ENCODE assay signal across 14 cellular contexts in genomic region chr22:45216133-45217003, GRCh38. TPM values are rescaled to one million over a fixed set of nuclear protein-coding genes. Genes with fewer than 3 reads are reported as not detected.
DNase-seq lines count a peak whose midpoint lies in the region; ATAC-seq, FAIRE-seq and TF ChIP-seq lines count a peak whose summit lies in the region.
"Had no signal": no experiment of that assay in that cellular context is flagged by ENCODE, and none has a peak within 500 bp of the region (broad histone marks: within the 10 kb centered on the region; RNA-seq: fewer than 3 reads in every experiment).

No MANE protein-coding gene starts in this region.

- no peaks in the 10 kb centered on the region for H3K27me3 Mint-ChIP-seq in stimulated activated memory B cell treated with anti-CD40 and anti-IgM and Interleukin-4, amounts not matched to agents 10 μg/mL and 1 μg/mL and 100 μg/mL, for 72 hours
- H3K27me3 Mint-ChIP-seq in activated T-helper 2 cell treated with anti-CD3 and anti-CD28 coated beads, Interferon-gamma antibody, Interleukin-2, Interleukin-4, amounts not matched to agents 10 μg/mL and 5 μg/mL and 100 μg/mL, durations not matched to agents 14 hours and 24 hours and 36 hours (ENCODE audit: low read depth), result no peaks in the 10 kb centered on the region
- H3K27me3 Mint-ChIP-seq in effector memory CD8-positive, alpha-beta T cell, result no peaks in the 10 kb centered on the region
- H3K27me3 Mint-ChIP-seq: activated CD4-positive, alpha-beta memory T cell treated with anti-CD3 and anti-CD28 coated beads, Interleukin-2, amount 10 ng/mL, durations not matched to agents 7 days and 5 days had no signal

- no peaks in the 10 kb centered on the region for H3K9me3 Mint-ChIP-seq in stimulated activated memory B cell treated with anti-CD40 and anti-IgM and Interleukin-4, amounts not matched to agents 10 μg/mL and 1 μg/mL and 100 μg/mL, for 72 hours
- H3K9me3 Mint-ChIP-seq in activated T-helper 2 cell treated with anti-CD3 and anti-CD28 coated beads, Interferon-gamma antibody, Interleukin-2, Interleukin-4, amounts not matched to agents 10 μg/mL and 5 μg/mL and 100 μg/mL, durations not matched to agents 14 hours and 24 hours and 36 hours, result no peaks in the 10 kb centered on the region
- no peaks in the 10 kb centered on the region for H3K9me3 Mint-ChIP-seq in effector memory CD8-positive, alpha-beta T cell
- H3K9me3 Mint-ChIP-seq: activated CD4-positive, alpha-beta memory T cell treated with anti-CD3 and anti-CD28 coated beads, Interleukin-2, amount 10 ng/mL, durations not matched to agents 7 days and 5 days had no signal

- intact Hi-C loops in Panc1 (cut with micrococcal nuclease; ENCODE audit: unreplicated experiment) (no loop called here), dorsolateral prefrontal cortex (cut with DNase I) (no loop called here), gastrocnemius medialis (cut with DNase I; ENCODE audit: low total_unique reads) (no loop called here)
- intact Hi-C loops in activated T-helper 2 cell treated with anti-CD3 and anti-CD28 coated beads, Interferon-gamma antibody, Interleukin-2, Interleukin-4, amounts not matched to agents 10 μg/mL and 5 μg/mL and 100 μg/mL, durations not matched to agents 14 hours and 24 hours and 36 hours (cut with micrococcal nuclease), result no loop called here

- H3K27me3 ChIP-seq in Panc1 (ENCODE audit: control insufficient read depth, insufficient read depth, low read length) (no peaks in the 10 kb centered on the region), dorsolateral prefrontal cortex (no peaks in the 10 kb centered on the region), liver (ENCODE audit: control insufficient read depth in 4 of 4, insufficient read depth in 4 of 4, low read length in 3 of 4) (no peaks in the 10 kb centered on the region), gastrocnemius medialis (no peaks in the 10 kb centered on the region)

- in situ Hi-C loops in Panc1 (cut with HindIII; ENCODE audit: low pct_unique_long_range_greater_than_20kb, low sequenced_read_pairs) (no loop called here), gastrocnemius medialis (cut with MboI; ENCODE audit: low sequenced_read_pairs in 4 of 4) (no loop called here)

- no peak for TF ChIP-seq RAD21 in A549 (conservative IDR thresholded peaks at IDR 0.05 in 1 of 2, IDR thresholded peaks at IDR 0.05 in 1 of 2)
- TF ChIP-seq RAD21 in liver (IDR thresholded peaks at IDR 0.05), result no peak

- H3K9ac ChIP-seq in liver (ENCODE audit: low read depth in 1 of 2, low read length in 2 of 2), result no peak overlapping the region

- no peaks in the 10 kb centered on the region for H3K36me3 Mint-ChIP-seq in stimulated activated memory B cell treated with anti-CD40 and anti-IgM and Interleukin-4, amounts not matched to agents 10 μg/mL and 1 μg/mL and 100 μg/mL, for 72 hours
- H3K36me3 Mint-ChIP-seq in activated T-helper 2 cell treated with anti-CD3 and anti-CD28 coated beads, Interferon-gamma antibody, Interleukin-2, Interleukin-4, amounts not matched to agents 10 μg/mL and 5 μg/mL and 100 μg/mL, durations not matched to agents 14 hours and 24 hours and 36 hours (ENCODE audit: low read depth), result no peaks in the 10 kb centered on the region
- peaks cover 9% of the 10 kb centered on the region for H3K36me3 Mint-ChIP-seq in effector memory CD8-positive, alpha-beta T cell (ENCODE audit: insufficient read depth)

- DNase-seq in A549 (ENCODE audit: low read depth in 1 of 2, low spot score in 1 of 2) (no peak), Panc1 (ENCODE audit: low read depth, low spot score) (no peak), dorsolateral prefrontal cortex (peak in 1 of 10 donors; percentile 43), gastrocnemius medialis (no peak)
- no peak for DNase-seq in activated T-helper 2 cell treated with anti-CD3 and anti-CD28 coated beads, Interferon-gamma antibody, Interleukin-2, Interleukin-4, amounts not matched to agents 10 μg/mL and 5 μg/mL and 100 μg/mL, durations not matched to agents 14 hours and 24 hours and 36 hours (ENCODE audit: low spot score)
- no peak for DNase-seq in effector memory CD8-positive, alpha-beta T cell
- DNase-seq: activated CD4-positive, alpha-beta memory T cell treated with anti-CD3 and anti-CD28 coated beads, Interleukin-2, amount 10 ng/mL, durations not matched to agents 7 days and 5 days; activated naive CD4-positive, alpha-beta T cell treated with anti-CD3 and anti-CD28 coated beads, Interleukin-2, amount 50 U/mL, for 16 hours; DMS153; effector CD8-positive, alpha-beta T cell; NCI-H2107 had no signal

- H3K4me2 ChIP-seq in A549, result no peak overlapping the region

- no peak for FAIRE-seq in A549 (lab: Jason Lieb, UNC)

- BruUV-seq in Panc1 (replicated peaks; lab: Mats Ljungman, UMichigan), result no TSS peak

- no peak overlapping the region for H3K4me3 Mint-ChIP-seq in stimulated activated memory B cell treated with anti-CD40 and anti-IgM and Interleukin-4, amounts not matched to agents 10 μg/mL and 1 μg/mL and 100 μg/mL, for 72 hours
- no peak overlapping the region for H3K4me3 Mint-ChIP-seq in activated T-helper 2 cell treated with anti-CD3 and anti-CD28 coated beads, Interferon-gamma antibody, Interleukin-2, Interleukin-4, amounts not matched to agents 10 μg/mL and 5 μg/mL and 100 μg/mL, durations not matched to agents 14 hours and 24 hours and 36 hours (ENCODE audit: low read depth)
- H3K4me3 Mint-ChIP-seq in effector memory CD8-positive, alpha-beta T cell, result no peak overlapping the region
- H3K4me3 Mint-ChIP-seq: activated CD4-positive, alpha-beta memory T cell treated with anti-CD3 and anti-CD28 coated beads, Interleukin-2, amount 10 ng/mL, durations not matched to agents 7 days and 5 days had no signal

- TF ChIP-seq EP300 in A549 (IDR thresholded peaks at IDR 0.05), result no peak

- POLR2A ChIA-PET in A549 (lab: Yijun Ruan, JAX), result no interaction called here
- POLR2A ChIA-PET in Panc1 (lab: Charles Lee), result no interaction called here

- TF ChIP-seq POLR2A in A549 (IDR thresholded peaks at IDR 0.05; ENCODE audit: low read length), result no peak
- TF ChIP-seq POLR2A in gastrocnemius medialis (IDR thresholded peaks at IDR 0.05), result no peak

- no peak overlapping the region for H3K4me3 ChIP-seq in A549
- peak overlapping the region; percentile 30 to 51 for H3K4me3 ChIP-seq in Panc1 (ENCODE audit: low read depth in 2 of 2, low read length in 2 of 2)
- H3K4me3 ChIP-seq in dorsolateral prefrontal cortex, result peak overlapping the region in 39 of 59 donors; percentile 2 to 58 (median 28)
- no peak overlapping the region for H3K4me3 ChIP-seq in liver (ENCODE audit: low read depth in 1 of 3, low read length in 3 of 3)
- H3K4me3 ChIP-seq in gastrocnemius medialis, result no peak overlapping the region

- 78% methylated on average over 21 of the region's 22 CpGs for WGBS in A549 (ENCODE audit: missing lambda C conversion rate)
- WGBS in liver, result 67% methylated on average over 22 of the region's 22 CpGs

- H3K36me3 ChIP-seq in Panc1 (ENCODE audit: control insufficient read depth, insufficient read depth, low read length) (no peaks in the 10 kb centered on the region), liver (ENCODE audit: control insufficient read depth in 4 of 4, insufficient read depth in 3 of 4, low read depth in 1 of 4, low read length in 3 of 4) (no peaks in the 10 kb centered on the region), gastrocnemius medialis (no peaks in the 10 kb centered on the region)

- no peak for ATAC-seq in A549
- ATAC-seq in Panc1, result peak; percentile 52
- no peak for ATAC-seq in stimulated activated memory B cell treated with anti-CD40 and anti-IgM and Interleukin-4, amounts not matched to agents 10 μg/mL and 1 μg/mL and 100 μg/mL, for 72 hours
- no peak for ATAC-seq in gastrocnemius medialis
- no peak for ATAC-seq in effector memory CD8-positive, alpha-beta T cell (replicated peaks)
- ATAC-seq: sciatic nerve had no signal

- peaks cover 48% of the 10 kb centered on the region for H3K4me1 Mint-ChIP-seq in stimulated activated memory B cell treated with anti-CD40 and anti-IgM and Interleukin-4, amounts not matched to agents 10 μg/mL and 1 μg/mL and 100 μg/mL, for 72 hours
- peaks cover 8% of the 10 kb centered on the region for H3K4me1 Mint-ChIP-seq in activated T-helper 2 cell treated with anti-CD3 and anti-CD28 coated beads, Interferon-gamma antibody, Interleukin-2, Interleukin-4, amounts not matched to agents 10 μg/mL and 5 μg/mL and 100 μg/mL, durations not matched to agents 14 hours and 24 hours and 36 hours (ENCODE audit: low read depth)
- peaks cover 15 to 19% of the 10 kb centered on the region in 2 donors for H3K4me1 Mint-ChIP-seq in effector memory CD8-positive, alpha-beta T cell (ENCODE audit: low read depth in 2 of 2)

- no peak overlapping the region for H3K27ac ChIP-seq in A549
- H3K27ac ChIP-seq in Panc1 (ENCODE audit: low read length), result peak overlapping the region; percentile 21; the same call in 1 of the 2 replicates
- H3K27ac ChIP-seq in dorsolateral prefrontal cortex, result peak overlapping the region in 58 of 59 donors; percentile 16 to 88 (median 72)
- H3K27ac ChIP-seq in liver (ENCODE audit: low read depth in 1 of 2, low read length in 2 of 2), result no peak overlapping the region
- no peak overlapping the region for H3K27ac ChIP-seq in gastrocnemius medialis

- CTCF ChIA-PET in A549 (lab: Yijun Ruan, JAX) (interaction anchor here (1.2 kb wide), 1 partner anchor 10 kb away, joined by 3 read pairs; no protein-coding TSS in a partner anchor), Panc1 (lab: Charles Lee) (no interaction called here)

- no peaks in the 10 kb centered on the region for H3K9me3 ChIP-seq in A549
- no peaks in the 10 kb centered on the region for H3K9me3 ChIP-seq in Panc1 (ENCODE audit: control insufficient read depth, insufficient read depth, low read depth, low read length)
- no peaks in the 10 kb centered on the region for H3K9me3 ChIP-seq in liver (ENCODE audit: control insufficient read depth in 4 of 4, low read length in 3 of 4)
- no peaks in the 10 kb centered on the region for H3K9me3 ChIP-seq in gastrocnemius medialis

- peaks cover 15% of the 10 kb centered on the region for H3K4me1 ChIP-seq in A549
- peaks cover 16% of the 10 kb centered on the region for H3K4me1 ChIP-seq in Panc1 (ENCODE audit: control insufficient read depth, insufficient read depth, low read length)
- peaks cover 0 to 3% (median 0%) of the 10 kb centered on the region in 4 donors for H3K4me1 ChIP-seq in liver (ENCODE audit: control insufficient read depth in 4 of 4, insufficient read depth in 4 of 4, low read length in 3 of 4)
- peaks cover 12 to 13% of the 10 kb centered on the region in 2 donors for H3K4me1 ChIP-seq in gastrocnemius medialis

- TF ChIP-seq CTCF in A549 (IDR thresholded peaks at IDR 0.05) (no peak), Panc1 (IDR thresholded peaks at IDR 0.05) (no peak), dorsolateral prefrontal cortex (IDR thresholded peaks at IDR 0.05 in 54 of 56, conservative IDR thresholded peaks at IDR 0.05 in 2 of 56; ENCODE audit: low read depth in 1 of 56, partially characterized antibody in 56 of 56) (no peak), liver (IDR thresholded peaks at IDR 0.05; ENCODE audit: low read depth, low read length, missing input control) (no peak), gastrocnemius medialis (IDR thresholded peaks at IDR 0.05 in 4 of 5, conservative IDR thresholded peaks at IDR 0.05 in 1 of 5) (no peak)

- H3K27ac Mint-ChIP-seq in stimulated activated memory B cell treated with anti-CD40 and anti-IgM and Interleukin-4, amounts not matched to agents 10 μg/mL and 1 μg/mL and 100 μg/mL, for 72 hours, result no peak overlapping the region
- H3K27ac Mint-ChIP-seq in activated T-helper 2 cell treated with anti-CD3 and anti-CD28 coated beads, Interferon-gamma antibody, Interleukin-2, Interleukin-4, amounts not matched to agents 10 μg/mL and 5 μg/mL and 100 μg/mL, durations not matched to agents 14 hours and 24 hours and 36 hours, result no peak overlapping the region
- no peak overlapping the region for H3K27ac Mint-ChIP-seq in effector memory CD8-positive, alpha-beta T cell
- H3K27ac Mint-ChIP-seq: activated CD4-positive, alpha-beta memory T cell treated with anti-CD3 and anti-CD28 coated beads, Interleukin-2, amount 10 ng/mL, durations not matched to agents 7 days and 5 days had no signal

RNA-seq across cellular contexts. Expression of gene KIAA0930, which starts 24.3 kb away (rescaled TPM):
- polyA plus RNA-seq in A549 (2011; rRNA removed), result 47.7 and 56.0 TPM in 2 replicates
- polyA plus RNA-seq in A549 (2012; cell fraction: cytosol; rRNA removed), result 83.9 and 94.4 TPM in 2 replicates
- 226 and 234 TPM in 2 replicates for polyA plus RNA-seq in A549 (2012; cell fraction: nucleus; rRNA removed)
- polyA plus RNA-seq in A549 (2017; fragmentation: RNase III; extraction: RNeasy Plus Mini Kit Qiagen cat#74134 plus additional on column Dnase treatment), result 51.7 to 60.0 TPM (median 58.1 TPM) in 3 replicates
- polyA minus RNA-seq in A549 (2011; rRNA and poly(A)+ RNA removed), result 35.3 and 44.2 TPM in 2 replicates
- 42.5 TPM for total RNA-seq in Panc1 (2021; ENCODE audit: unreplicated experiment)
- polyA plus RNA-seq in Panc1 (2012; ENCODE audit: insufficient read length), result 45.3 TPM
- total RNA-seq in dorsolateral prefrontal cortex, result 100 to 1,000 TPM; 174 to 603 (median 325) TPM
- 10 to 100 TPM; 14.9 to 20.4 TPM for total RNA-seq in liver
- 10 to 100 TPM in 1 of 2 donors, 1 to 10 TPM in 1; 6.1 to 30.0 TPM for polyA plus RNA-seq in liver
- 39.5 and 45.2 TPM in 2 replicates for total RNA-seq in activated T-helper 2 cell treated with anti-CD3 and anti-CD28 coated beads, Interferon-gamma antibody, Interleukin-2, Interleukin-4, amounts not matched to agents 10 μg/mL and 5 μg/mL and 100 μg/mL, durations not matched to agents 14 hours and 24 hours and 36 hours
- 10 to 100 TPM; 45.1 to 99.9 (median 53.7) TPM for total RNA-seq in gastrocnemius medialis

RNA-seq across cellular contexts. Expression of gene NUP50, which starts 52.6 kb away (rescaled TPM):
- polyA plus RNA-seq in A549 (2011; rRNA removed) (16.7 and 21.1 TPM in 2 replicates), A549 (2017; fragmentation: RNase III; extraction: RNeasy Plus Mini Kit Qiagen cat#74134 plus additional on column Dnase treatment) (24.4 to 25.3 TPM (median 25.0 TPM) in 3 replicates), liver (10 to 100 TPM in 1 of 2 donors, 1 to 10 TPM in 1; 8.7 to 17.0 TPM)
- 5.7 and 8.6 TPM in 2 replicates for polyA plus RNA-seq in A549 (2012; cell fraction: cytosol; rRNA removed)
- 6.0 and 6.7 TPM in 2 replicates for polyA plus RNA-seq in A549 (2012; cell fraction: nucleus; rRNA removed)
- 18.9 and 22.9 TPM in 2 replicates for polyA minus RNA-seq in A549 (2011; rRNA and poly(A)+ RNA removed)
- total RNA-seq in Panc1 (2021; ENCODE audit: unreplicated experiment) (52.1 TPM), dorsolateral prefrontal cortex (10 to 100 TPM; 27.1 to 82.5 (median 51.9) TPM), liver (10 to 100 TPM; 32.7 to 48.2 TPM), gastrocnemius medialis (10 to 100 TPM; 18.0 to 30.6 (median 26.3) TPM)
- 19.2 TPM for polyA plus RNA-seq in Panc1 (2012; ENCODE audit: insufficient read length)
- total RNA-seq in activated T-helper 2 cell treated with anti-CD3 and anti-CD28 coated beads, Interferon-gamma antibody, Interleukin-2, Interleukin-4, amounts not matched to agents 10 μg/mL and 5 μg/mL and 100 μg/mL, durations not matched to agents 14 hours and 24 hours and 36 hours, result 150 and 165 TPM in 2 replicates

Comparison
In these comparisons a context has a peak if more than half of its experiments do, and no peak if none do; other contexts are left out.
1. H3K27ac ChIP-seq: peak in Panc1 (single experiment) and dorsolateral prefrontal cortex (58 of 59); none in A549 (0 of 2), liver (0 of 2) and gastrocnemius medialis (0 of 4).
2. H3K4me3 ChIP-seq: peak in Panc1 (2 of 2) and dorsolateral prefrontal cortex (39 of 59); none in A549 (single experiment), liver (0 of 3) and gastrocnemius medialis (0 of 4).